Comparison of ENCODE assay signal across 1 cellular context in the genomic region with DNA sequence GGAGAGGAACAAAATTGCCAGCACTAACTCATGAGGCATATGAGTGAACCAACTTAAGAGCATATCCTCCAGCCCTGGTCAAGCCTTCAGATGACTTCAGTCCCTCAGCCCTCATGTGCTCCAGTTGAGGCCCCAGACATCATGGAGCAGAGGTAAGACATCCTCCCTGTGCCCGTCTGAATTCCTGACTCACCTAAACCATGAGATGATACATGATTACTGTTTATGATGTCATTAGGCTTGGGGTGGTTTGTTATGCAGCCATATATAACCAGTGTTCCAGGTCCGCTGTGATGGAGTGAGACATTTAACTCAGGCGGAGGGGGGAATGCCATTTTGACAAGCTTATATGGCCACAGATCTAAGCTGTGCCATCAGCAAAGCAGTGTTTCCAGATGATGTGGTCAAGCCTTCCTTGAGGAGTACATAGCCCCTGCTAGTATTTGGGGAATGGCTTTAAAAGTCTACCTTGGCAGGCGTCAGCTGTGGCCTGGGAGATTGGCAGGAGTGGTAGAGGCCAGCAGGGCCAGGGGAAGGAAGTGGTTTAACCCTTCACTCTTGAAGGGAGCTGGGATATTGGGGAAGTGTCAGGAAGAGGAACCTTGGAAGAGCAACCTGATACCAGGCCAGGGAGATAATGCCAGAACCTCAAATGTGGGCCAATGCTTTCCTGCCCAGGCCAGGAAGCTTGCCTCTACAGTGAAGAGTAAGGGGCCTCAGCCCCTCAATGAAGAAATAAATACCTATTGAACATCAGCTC.
TF ChIP-seq lines count a peak whose summit lies in the region.

No MANE protein-coding gene starts in this region.

TF ChIP-seq in SK-N-SH treated with all-trans-retinoic acid at 6 μM for 48 hours, 23 proteins besides CTCF, POLR2A, EP300 and RAD21 (continued from another document):
- TF ChIP-seq, protein P1, sequence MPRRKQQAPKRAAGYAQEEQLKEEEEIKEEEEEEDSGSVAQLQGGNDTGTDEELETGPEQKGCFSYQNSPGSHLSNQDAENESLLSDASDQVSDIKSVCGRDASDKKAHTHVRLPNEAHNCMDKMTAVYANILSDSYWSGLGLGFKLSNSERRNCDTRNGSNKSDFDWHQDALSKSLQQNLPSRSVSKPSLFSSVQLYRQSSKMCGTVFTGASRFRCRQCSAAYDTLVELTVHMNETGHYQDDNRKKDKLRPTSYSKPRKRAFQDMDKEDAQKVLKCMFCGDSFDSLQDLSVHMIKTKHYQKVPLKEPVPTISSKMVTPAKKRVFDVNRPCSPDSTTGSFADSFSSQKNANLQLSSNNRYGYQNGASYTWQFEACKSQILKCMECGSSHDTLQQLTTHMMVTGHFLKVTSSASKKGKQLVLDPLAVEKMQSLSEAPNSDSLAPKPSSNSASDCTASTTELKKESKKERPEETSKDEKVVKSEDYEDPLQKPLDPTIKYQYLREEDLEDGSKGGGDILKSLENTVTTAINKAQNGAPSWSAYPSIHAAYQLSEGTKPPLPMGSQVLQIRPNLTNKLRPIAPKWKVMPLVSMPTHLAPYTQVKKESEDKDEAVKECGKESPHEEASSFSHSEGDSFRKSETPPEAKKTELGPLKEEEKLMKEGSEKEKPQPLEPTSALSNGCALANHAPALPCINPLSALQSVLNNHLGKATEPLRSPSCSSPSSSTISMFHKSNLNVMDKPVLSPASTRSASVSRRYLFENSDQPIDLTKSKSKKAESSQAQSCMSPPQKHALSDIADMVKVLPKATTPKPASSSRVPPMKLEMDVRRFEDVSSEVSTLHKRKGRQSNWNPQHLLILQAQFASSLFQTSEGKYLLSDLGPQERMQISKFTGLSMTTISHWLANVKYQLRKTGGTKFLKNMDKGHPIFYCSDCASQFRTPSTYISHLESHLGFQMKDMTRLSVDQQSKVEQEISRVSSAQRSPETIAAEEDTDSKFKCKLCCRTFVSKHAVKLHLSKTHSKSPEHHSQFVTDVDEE (CRISPR knock-in tag; IDR thresholded peaks at IDR 0.05): no peak
- no peak for TF ChIP-seq ZNF565 (CRISPR knock-in tag; conservative IDR thresholded peaks at IDR 0.05; ENCODE audit: low read depth)
- TF ChIP-seq GLIS3 (CRISPR knock-in tag; IDR thresholded peaks at IDR 0.05): no peak
- TF ChIP-seq RARB (CRISPR knock-in tag; IDR thresholded peaks at IDR 0.05): no peak
- no peak for TF ChIP-seq PPARA (CRISPR knock-in tag; IDR thresholded peaks at IDR 0.05; ENCODE audit: borderline replicate concordance)
- no peak for TF ChIP-seq CREB5 (CRISPR knock-in tag; IDR thresholded peaks at IDR 0.05; ENCODE audit: low read depth)
- no peak for TF ChIP-seq CSDC2 (CRISPR knock-in tag; IDR thresholded peaks at IDR 0.05)
- no peak for TF ChIP-seq BACH2 (CRISPR knock-in tag; IDR thresholded peaks at IDR 0.05; ENCODE audit: borderline replicate concordance)
- no peak for TF ChIP-seq PATZ1 (CRISPR knock-in tag; IDR thresholded peaks at IDR 0.05; ENCODE audit: borderline replicate concordance)
